Comparison of ENCODE assay signal across 15 cellular contexts in the genomic region with DNA sequence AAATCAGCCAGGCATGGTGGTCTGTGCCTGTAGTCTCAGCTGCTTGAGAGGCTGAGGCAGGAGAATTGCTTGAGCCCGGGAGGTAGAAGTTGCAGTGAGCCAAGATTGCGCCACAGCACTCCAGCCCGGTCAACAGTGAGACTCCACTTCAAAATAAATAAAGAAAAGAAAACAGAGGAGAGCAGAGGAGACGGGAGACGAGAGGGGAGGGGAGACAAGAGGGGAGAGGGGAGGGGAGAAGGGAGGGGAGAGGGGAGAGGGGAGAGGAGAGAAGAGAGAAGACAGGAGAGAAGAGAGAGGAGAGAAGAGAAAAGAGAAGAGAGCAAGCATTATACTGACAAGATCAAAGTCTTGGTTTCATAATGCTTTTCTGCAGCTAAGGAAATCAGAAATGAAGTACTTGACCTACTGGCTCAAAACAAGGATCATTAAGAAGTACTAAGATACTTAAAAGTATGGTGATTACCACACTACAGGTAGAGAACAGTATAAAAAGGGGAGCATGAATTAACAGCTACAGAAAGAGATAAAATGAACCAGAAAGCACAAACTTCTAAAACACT. TPM values are rescaled to one million over a fixed set of nuclear protein-coding genes. Genes with fewer than 3 reads are reported as not detected.
A peak's percentile ranks its signal among the peaks of the same experiment; 100 is the strongest.
DNase-seq lines count a peak whose midpoint lies in the region; FAIRE-seq and TF ChIP-seq lines count a peak whose summit lies in the region.
"Had no signal": no experiment of that assay in that cellular context is flagged by ENCODE, and none has a peak within 500 bp of the region (broad histone marks: within the 10 kb centered on the region; RNA-seq: fewer than 3 reads in every experiment).

No MANE protein-coding gene starts in this region.

- H3K36me3 ChIP-seq in CD4-positive, alpha-beta memory T cell (ENCODE audit: insufficient read depth, low read length), result peaks cover 52% of the 10 kb centered on the region

- peaks cover 24 to 47% (median 39%) of the 10 kb centered on the region in 4 donors for H3K4me1 Mint-ChIP-seq in CD4-positive, alpha-beta memory T cell
- H3K4me1 Mint-ChIP-seq in nephron progenitor cell, result peaks cover 19% of the 10 kb centered on the region

- FAIRE-seq in HTR-8/SVneo (lab: Jason Lieb, UNC), result no peak
- FAIRE-seq: islet of Langerhans had no signal

- no peak for DNase-seq in CD4-positive, alpha-beta memory T cell
- peak; percentile 4 for DNase-seq in NCI-H510A (lab: John Stamatoyannopoulos, UW)
- DNase-seq in fibroblast of pulmonary artery (ENCODE audit: low read depth), result peak; percentile 25
- DNase-seq in nephron progenitor cell, result no peak
- DNase-seq in hepatic stellate cell (ENCODE audit: low spot score), result no peak
- DNase-seq in HTR-8/SVneo (ENCODE audit: insufficient read length, low spot score), result no peak
- DNase-seq in DMS53 (lab: John Stamatoyannopoulos, UW), result no peak
- DNase-seq: activated effector memory CD4-positive, alpha-beta T cell treated with anti-CD3 and anti-CD28 coated beads, Interleukin-2, amount 50 U/mL, for 16 hours; gastrocnemius medialis; NCI-H2081 treated with DMSO at 0.1 percent for 48 hours; RPMI8226; stimulated activated CD4-positive, alpha-beta T cell treated with anti-CD3 and anti-CD28 coated beads, Interleukin-1b, Interleukin-23, amount 100 ng/mL, for 48 hours; trophoblast cell had no signal

- no peak overlapping the region for H3K27ac ChIP-seq in CD4-positive, alpha-beta memory T cell (ENCODE audit: low read depth, low read length)
- H3K27ac ChIP-seq: breast epithelium, gastrocnemius medialis had no signal

- H3K9me3 Mint-ChIP-seq in CD4-positive, alpha-beta memory T cell, result no peaks in the 10 kb centered on the region
- no peaks in the 10 kb centered on the region for H3K9me3 Mint-ChIP-seq in nephron progenitor cell

- intact Hi-C loops in CD4-positive, alpha-beta memory T cell (cut with micrococcal nuclease), result no loop called here

- peak overlapping the region in 6 of 7 donors; percentile 2 to 73 (median 48) for H3K27ac Mint-ChIP-seq in CD4-positive, alpha-beta memory T cell
- H3K27ac Mint-ChIP-seq in nephron progenitor cell, result peak overlapping the region; percentile 40

- TF ChIP-seq CTCF in fibroblast of pulmonary artery (IDR thresholded peaks at IDR 0.05; ENCODE audit: low read length, missing control alignments) (no peak), nephron progenitor cell (IDR thresholded peaks at IDR 0.05) (no peak)

- H3K27me3 Mint-ChIP-seq in CD4-positive, alpha-beta memory T cell, result no peaks in the 10 kb centered on the region
- no peaks in the 10 kb centered on the region for H3K27me3 Mint-ChIP-seq in nephron progenitor cell (ENCODE audit: low read depth, poor library complexity)

- CTCF ChIA-PET in CD4-positive, alpha-beta memory T cell (lab: Charles Lee; ENCODE audit: partially characterized antibody), result interaction anchor here (1.2 kb wide), 1 partner anchor 71 kb away, joined by 3 read pairs; no protein-coding TSS in a partner anchor

- H3K4me1 ChIP-seq in CD4-positive, alpha-beta memory T cell (ENCODE audit: insufficient read depth, low read length), result peaks cover 34% of the 10 kb centered on the region
- H3K4me1 ChIP-seq: breast epithelium had no signal

- no peaks in the 10 kb centered on the region for H3K9me3 ChIP-seq in CD4-positive, alpha-beta memory T cell (ENCODE audit: control insufficient read depth in 1 of 2, low read length in 2 of 2)
- H3K9me3 ChIP-seq: breast epithelium, gastrocnemius medialis had no signal

- peaks cover 42 to 70% of the 10 kb centered on the region in 2 donors for H3K36me3 Mint-ChIP-seq in CD4-positive, alpha-beta memory T cell
- H3K36me3 Mint-ChIP-seq in nephron progenitor cell (ENCODE audit: low read depth), result peaks cover 67% of the 10 kb centered on the region

- no peak overlapping the region for H3K4me3 ChIP-seq in CD4-positive, alpha-beta memory T cell (ENCODE audit: low read length in 2 of 2)
- no peak overlapping the region for H3K4me3 ChIP-seq in fibroblast of pulmonary artery (replicated peaks; ENCODE audit: low read depth, low read length)
- H3K4me3 ChIP-seq: breast epithelium, gastrocnemius medialis had no signal

- POLR2A ChIA-PET in CD4-positive, alpha-beta memory T cell (lab: Charles Lee; ENCODE audit: partially characterized antibody), result interaction anchor here (0.5 kb wide), 1 partner anchor 56 kb away, joined by 3 read pairs; no protein-coding TSS in a partner anchor

- no peaks in the 10 kb centered on the region for H3K27me3 ChIP-seq in CD4-positive, alpha-beta memory T cell (ENCODE audit: insufficient read depth, low read length)
- H3K27me3 ChIP-seq: breast epithelium, gastrocnemius medialis had no signal

- H3K4me3 Mint-ChIP-seq in CD4-positive, alpha-beta memory T cell, result no peak overlapping the region
- H3K4me3 Mint-ChIP-seq in nephron progenitor cell, result no peak overlapping the region

RNA-seq across cellular contexts. Expression of a gene that starts 30.5 kb away (rescaled TPM):
- total RNA-seq in CD4-positive, alpha-beta memory T cell, result 10 to 100 TPM; 20.2 to 21.2 TPM
- polyA plus RNA-seq in CD4-positive, alpha-beta memory T cell, result 1 to 10 TPM; 3.7 to 6.3 TPM

Comparison
In these comparisons a context has a peak if more than half of its experiments do, and no peak if none do; other contexts are left out.
1. DNase-seq: peak in NCI-H510A (single experiment) and fibroblast of pulmonary artery (single experiment); none in CD4-positive, alpha-beta memory T cell (0 of 5), nephron progenitor cell (single experiment), hepatic stellate cell (single experiment), HTR-8/SVneo (single experiment) and DMS53 (single experiment).